20 cellular contexts compared by ENCODE assay signal in genomic region chr5:104355350-104355749, GRCh38.
"Had no signal": no experiment of that assay in that cellular context is flagged by ENCODE, and none has a peak within 500 bp of the region (broad histone marks: within the 10 kb centered on the region; RNA-seq: fewer than 3 reads in every experiment).

No MANE protein-coding gene starts in this region.

- H2AFZ ChIP-seq: parathyroid adenoma had no signal

- H3K36me3 Mint-ChIP-seq: activated naive CD8-positive, alpha-beta T cell treated with anti-CD3 and anti-CD28 coated beads, Interleukin-2, amount 10 ng/mL, durations not matched to agents 7 days and 5 days; stimulated activated naive B cell treated with anti-CD40 and anti-IgM and Interleukin-4, amounts not matched to agents 10 μg/mL and 1 μg/mL and 100 μg/mL, for 72 hours had no signal

- H3K4me1 ChIP-seq: body of pancreas, parathyroid adenoma, sigmoid colon, spleen had no signal

- H3K36me3 ChIP-seq: neutrophil, sigmoid colon, spleen had no signal

- ATAC-seq: activated CD8-positive, alpha-beta T cell treated with anti-CD3 and anti-CD28 coated beads for 36 hours; body of pancreas; left colon; stimulated activated naive B cell treated with anti-CD40 and anti-IgM and Interleukin-4, amounts not matched to agents 10 μg/mL and 1 μg/mL and 100 μg/mL, for 72 hours had no signal

- H3K27me3 Mint-ChIP-seq: activated CD8-positive, alpha-beta T cell treated with anti-CD3 and anti-CD28 coated beads for 36 hours; activated naive CD8-positive, alpha-beta T cell treated with anti-CD3 and anti-CD28 coated beads, Interleukin-2, amount 10 ng/mL, durations not matched to agents 7 days and 5 days; stimulated activated naive B cell treated with anti-CD40 and anti-IgM and Interleukin-4, amounts not matched to agents 10 μg/mL and 1 μg/mL and 100 μg/mL, for 72 hours had no signal

- H3K27me3 ChIP-seq: body of pancreas, neutrophil, sigmoid colon, spleen had no signal

- H3K9me3 ChIP-seq: body of pancreas, neutrophil, sigmoid colon, spleen had no signal

- H3K9ac ChIP-seq: parathyroid adenoma had no signal

- H3K79me2 ChIP-seq: parathyroid adenoma had no signal

- H3K4me3 Mint-ChIP-seq: activated CD8-positive, alpha-beta T cell treated with anti-CD3 and anti-CD28 coated beads for 36 hours; activated naive CD8-positive, alpha-beta T cell treated with anti-CD3 and anti-CD28 coated beads, Interleukin-2, amount 10 ng/mL, durations not matched to agents 7 days and 5 days; stimulated activated naive B cell treated with anti-CD40 and anti-IgM and Interleukin-4, amounts not matched to agents 10 μg/mL and 1 μg/mL and 100 μg/mL, for 72 hours had no signal

- H3K27ac Mint-ChIP-seq: activated CD8-positive, alpha-beta T cell treated with anti-CD3 and anti-CD28 coated beads for 36 hours; activated naive CD8-positive, alpha-beta T cell treated with anti-CD3 and anti-CD28 coated beads, Interleukin-2, amount 10 ng/mL, durations not matched to agents 7 days and 5 days; activated T-helper 2 cell treated with anti-CD3 and anti-CD28 coated beads, Interferon-gamma antibody, Interleukin-2, Interleukin-4, amounts not matched to agents 10 μg/mL and 5 μg/mL and 100 μg/mL, durations not matched to agents 14 hours and 24 hours and 36 hours; stimulated activated naive B cell treated with anti-CD40 and anti-IgM and Interleukin-4, amounts not matched to agents 10 μg/mL and 1 μg/mL and 100 μg/mL, for 72 hours had no signal

- H3K4me3 ChIP-seq: body of pancreas, lung, sigmoid colon, spleen had no signal

- H3K27ac ChIP-seq: body of pancreas, epithelial cell of prostate, neutrophil, parathyroid adenoma, sigmoid colon, spleen had no signal

- DNase-seq: activated CD4-positive, alpha-beta T cell treated with anti-CD3 and anti-CD28 coated beads for 48 hours; activated CD4-positive, CD25-positive, alpha-beta regulatory T cell; activated CD8-positive, alpha-beta T cell treated with anti-CD3 and anti-CD28 coated beads for 36 hours; activated naive CD4-positive, alpha-beta T cell treated with Interleukin-2 at 50 U/mL for 16 hours; activated naive CD8-positive, alpha-beta T cell treated with anti-CD3 and anti-CD28 coated beads, Interleukin-2, amount 10 ng/mL, durations not matched to agents 7 days and 5 days; activated T-cell treated with anti-CD3 and anti-CD28 coated beads, Interleukin-2, amount 50 U/mL, for 1 hour; body of pancreas; foreskin fibroblast; glutamatergic neuron; hippocampal formation; left colon; sigmoid colon; spleen; stimulated activated naive B cell treated with anti-CD40 and anti-IgM and Interleukin-4, amounts not matched to agents 10 μg/mL and 1 μg/mL and 100 μg/mL, for 72 hours; T-helper 9 cell had no signal

- H3K9me3 Mint-ChIP-seq: activated naive CD8-positive, alpha-beta T cell treated with anti-CD3 and anti-CD28 coated beads, Interleukin-2, amount 10 ng/mL, durations not matched to agents 7 days and 5 days; stimulated activated naive B cell treated with anti-CD40 and anti-IgM and Interleukin-4, amounts not matched to agents 10 μg/mL and 1 μg/mL and 100 μg/mL, for 72 hours had no signal

- H3K4me1 Mint-ChIP-seq: activated naive CD8-positive, alpha-beta T cell treated with anti-CD3 and anti-CD28 coated beads, Interleukin-2, amount 10 ng/mL, durations not matched to agents 7 days and 5 days; stimulated activated naive B cell treated with anti-CD40 and anti-IgM and Interleukin-4, amounts not matched to agents 10 μg/mL and 1 μg/mL and 100 μg/mL, for 72 hours had no signal
